ENCODE assay signal across 16 cellular contexts in genomic region chr12:25806271-25806670, GRCh38.
A peak's percentile ranks its signal among the peaks of the same experiment; 100 is the strongest.
DNase-seq lines count a peak whose midpoint lies in the region; ATAC-seq and TF ChIP-seq lines count a peak whose summit lies in the region.
"Had no signal": no experiment of that assay in that cellular context is flagged by ENCODE, and none has a peak within 500 bp of the region (broad histone marks: within the 10 kb centered on the region; RNA-seq: fewer than 3 reads in every experiment).

No MANE protein-coding gene starts in this region.

- H4K20me1 ChIP-seq in osteoblast (ENCODE audit: insufficient read depth, low read length) = no peaks in the 10 kb centered on the region

- DNase-seq in activated T-cell treated with anti-CD3 and anti-CD28 coated beads, Interleukin-2, amount 50 U/mL, for 72 hours = peak; percentile 11 to 57
- DNase-seq in activated T-cell treated with anti-CD3 and anti-CD28 coated beads, Interleukin-2, amount 50 U/mL, for 24 hours = no peak
- peak; percentile 86 for DNase-seq in M059J (ENCODE audit: low read depth)
- DNase-seq in activated naive CD8-positive, alpha-beta T cell treated with anti-CD3 and anti-CD28 coated beads, Interleukin-2, amount 50 U/mL, for 24 hours = peak; percentile 20
- DNase-seq in osteoblast (ENCODE audit: insufficient read length, low spot score, missing footprints) = no peak
- DNase-seq in kidney glomerular epithelial cell (lab: John Stamatoyannopoulos, UW) = no peak
- DNase-seq: adrenal gland; DMS153; dorsolateral prefrontal cortex; left colon; OCI-M1; stimulated activated naive CD4-positive, alpha-beta T cell treated with Interleukin-2 at 50 U/mL for 16 hours had no signal

- H3K27ac ChIP-seq in osteoblast (ENCODE audit: low read depth, low read length) = no peak overlapping the region
- H3K27ac ChIP-seq: adrenal gland, dorsolateral prefrontal cortex, HL-60 had no signal

- H3K36me3 Mint-ChIP-seq in activated T-cell treated with anti-CD3 and anti-CD28 coated beads, Interleukin-2, amount 50 U/mL, for 72 hours (ENCODE audit: insufficient read depth in 2 of 2) = peaks cover 0 to 4% of the 10 kb centered on the region in 2 donors
- H3K36me3 Mint-ChIP-seq in activated T-cell treated with anti-CD3 and anti-CD28 coated beads, Interleukin-2, amount 50 U/mL, for 24 hours (ENCODE audit: low read depth) = no peaks in the 10 kb centered on the region
- no peaks in the 10 kb centered on the region for H3K36me3 Mint-ChIP-seq in activated naive CD8-positive, alpha-beta T cell treated with anti-CD3 and anti-CD28 coated beads, Interleukin-2, amount 50 U/mL, for 24 hours (ENCODE audit: low read depth)

- peak overlapping the region; percentile 31 to 56 for H3K4me3 Mint-ChIP-seq in activated T-cell treated with anti-CD3 and anti-CD28 coated beads, Interleukin-2, amount 50 U/mL, for 72 hours
- no peak overlapping the region for H3K4me3 Mint-ChIP-seq in activated T-cell treated with anti-CD3 and anti-CD28 coated beads, Interleukin-2, amount 50 U/mL, for 24 hours
- H3K4me3 Mint-ChIP-seq in activated naive CD8-positive, alpha-beta T cell treated with anti-CD3 and anti-CD28 coated beads, Interleukin-2, amount 50 U/mL, for 24 hours = no peak overlapping the region

- ATAC-seq in activated T-cell treated with anti-CD3 and anti-CD28 coated beads, Interleukin-2, amount 50 U/mL, for 72 hours (replicated peaks in 1 of 2) = peak; percentile 92 to 97
- ATAC-seq in activated naive CD8-positive, alpha-beta T cell treated with anti-CD3 and anti-CD28 coated beads, Interleukin-2, amount 50 U/mL, for 24 hours = peak; percentile 97
- ATAC-seq in GM18907 (IDR thresholded peaks at IDR 0.05; ENCODE audit: unreplicated experiment) (no peak), HG02623 (IDR thresholded peaks at IDR 0.05; ENCODE audit: unreplicated experiment) (no peak)
- ATAC-seq: left colon had no signal

- peaks cover 2% of the 10 kb centered on the region in 2 donors for H3K9me3 Mint-ChIP-seq in activated T-cell treated with anti-CD3 and anti-CD28 coated beads, Interleukin-2, amount 50 U/mL, for 72 hours
- H3K9me3 Mint-ChIP-seq in activated T-cell treated with anti-CD3 and anti-CD28 coated beads, Interleukin-2, amount 50 U/mL, for 24 hours = no peaks in the 10 kb centered on the region
- H3K9me3 Mint-ChIP-seq in activated naive CD8-positive, alpha-beta T cell treated with anti-CD3 and anti-CD28 coated beads, Interleukin-2, amount 50 U/mL, for 24 hours = peaks cover 19% of the 10 kb centered on the region

- H3K4me2 ChIP-seq in osteoblast (ENCODE audit: insufficient read depth, low read length) = no peak overlapping the region

- no peaks in the 10 kb centered on the region for H3K27me3 ChIP-seq in osteoblast (ENCODE audit: insufficient read depth, low read length)
- H3K27me3 ChIP-seq: adrenal gland had no signal

- no peak overlapping the region for H3K4me3 ChIP-seq in osteoblast (ENCODE audit: insufficient read depth, low read length)
- H3K4me3 ChIP-seq: adrenal gland, dorsolateral prefrontal cortex had no signal

- no peaks in the 10 kb centered on the region for H3K4me1 ChIP-seq in osteoblast (ENCODE audit: insufficient read depth, low read length)

- H3K4me1 Mint-ChIP-seq in activated T-cell treated with anti-CD3 and anti-CD28 coated beads, Interleukin-2, amount 50 U/mL, for 72 hours (ENCODE audit: low read depth) = peaks cover 26% of the 10 kb centered on the region
- H3K4me1 Mint-ChIP-seq in activated T-cell treated with anti-CD3 and anti-CD28 coated beads, Interleukin-2, amount 50 U/mL, for 24 hours (ENCODE audit: low read depth) = peaks cover 17% of the 10 kb centered on the region
- H3K4me1 Mint-ChIP-seq in activated naive CD8-positive, alpha-beta T cell treated with anti-CD3 and anti-CD28 coated beads, Interleukin-2, amount 50 U/mL, for 24 hours = peaks cover 24% of the 10 kb centered on the region

- TF ChIP-seq CTCF in osteoblast (IDR thresholded peaks at IDR 0.05; ENCODE audit: extremely low read depth, low read depth, low read length) = no peak

- H3K36me3 ChIP-seq in osteoblast (ENCODE audit: insufficient read depth, low read length) = no peaks in the 10 kb centered on the region
- H3K36me3 ChIP-seq: adrenal gland had no signal

- peak overlapping the region; percentile 44 for H2AFZ ChIP-seq in osteoblast (ENCODE audit: low read length)

- H3K9me3 ChIP-seq in osteoblast (ENCODE audit: low read depth, low read length) = no peaks in the 10 kb centered on the region
- H3K9me3 ChIP-seq: adrenal gland had no signal

- H3K27ac Mint-ChIP-seq in activated T-cell treated with anti-CD3 and anti-CD28 coated beads, Interleukin-2, amount 50 U/mL, for 72 hours = peak overlapping the region; percentile 65
- H3K27ac Mint-ChIP-seq in activated T-cell treated with anti-CD3 and anti-CD28 coated beads, Interleukin-2, amount 50 U/mL, for 24 hours = no peak overlapping the region
- H3K27ac Mint-ChIP-seq in activated naive CD8-positive, alpha-beta T cell treated with anti-CD3 and anti-CD28 coated beads, Interleukin-2, amount 50 U/mL, for 24 hours = peak overlapping the region; percentile 36
- H3K27ac Mint-ChIP-seq: progenitor cell of endocrine pancreas had no signal

- no peaks in the 10 kb centered on the region for H3K79me2 ChIP-seq in osteoblast (ENCODE audit: insufficient read depth, low read length)

- no peaks in the 10 kb centered on the region for H3K27me3 Mint-ChIP-seq in activated T-cell treated with anti-CD3 and anti-CD28 coated beads, Interleukin-2, amount 50 U/mL, for 72 hours (ENCODE audit: low read depth)
- H3K27me3 Mint-ChIP-seq in activated T-cell treated with anti-CD3 and anti-CD28 coated beads, Interleukin-2, amount 50 U/mL, for 24 hours = no peaks in the 10 kb centered on the region
- H3K27me3 Mint-ChIP-seq in activated naive CD8-positive, alpha-beta T cell treated with anti-CD3 and anti-CD28 coated beads, Interleukin-2, amount 50 U/mL, for 24 hours = peaks cover 2% of the 10 kb centered on the region
- H3K27me3 Mint-ChIP-seq: progenitor cell of endocrine pancreas had no signal

Comparison
In these comparisons a context has a peak if more than half of its experiments do, and no peak if none do; other contexts are left out.
1. DNase-seq: peak in activated T-cell treated with anti-CD3 and anti-CD28 coated beads, Interleukin-2, amount 50 U/mL, for 72 hours (2 of 2), M059J (single experiment) and activated naive CD8-positive, alpha-beta T cell treated with anti-CD3 and anti-CD28 coated beads, Interleukin-2, amount 50 U/mL, for 24 hours (single experiment); none in activated T-cell treated with anti-CD3 and anti-CD28 coated beads, Interleukin-2, amount 50 U/mL, for 24 hours (single experiment), osteoblast (single experiment) and kidney glomerular epithelial cell (single experiment).
2. H3K4me3 Mint-ChIP-seq: peak in activated T-cell treated with anti-CD3 and anti-CD28 coated beads, Interleukin-2, amount 50 U/mL, for 72 hours (2 of 2); none in activated T-cell treated with anti-CD3 and anti-CD28 coated beads, Interleukin-2, amount 50 U/mL, for 24 hours (single experiment) and activated naive CD8-positive, alpha-beta T cell treated with anti-CD3 and anti-CD28 coated beads, Interleukin-2, amount 50 U/mL, for 24 hours (single experiment).
3. ATAC-seq: peak in activated T-cell treated with anti-CD3 and anti-CD28 coated beads, Interleukin-2, amount 50 U/mL, for 72 hours (2 of 2) and activated naive CD8-positive, alpha-beta T cell treated with anti-CD3 and anti-CD28 coated beads, Interleukin-2, amount 50 U/mL, for 24 hours (single experiment); none in GM18907 (single experiment) and HG02623 (single experiment).